In the genomic region with DNA sequence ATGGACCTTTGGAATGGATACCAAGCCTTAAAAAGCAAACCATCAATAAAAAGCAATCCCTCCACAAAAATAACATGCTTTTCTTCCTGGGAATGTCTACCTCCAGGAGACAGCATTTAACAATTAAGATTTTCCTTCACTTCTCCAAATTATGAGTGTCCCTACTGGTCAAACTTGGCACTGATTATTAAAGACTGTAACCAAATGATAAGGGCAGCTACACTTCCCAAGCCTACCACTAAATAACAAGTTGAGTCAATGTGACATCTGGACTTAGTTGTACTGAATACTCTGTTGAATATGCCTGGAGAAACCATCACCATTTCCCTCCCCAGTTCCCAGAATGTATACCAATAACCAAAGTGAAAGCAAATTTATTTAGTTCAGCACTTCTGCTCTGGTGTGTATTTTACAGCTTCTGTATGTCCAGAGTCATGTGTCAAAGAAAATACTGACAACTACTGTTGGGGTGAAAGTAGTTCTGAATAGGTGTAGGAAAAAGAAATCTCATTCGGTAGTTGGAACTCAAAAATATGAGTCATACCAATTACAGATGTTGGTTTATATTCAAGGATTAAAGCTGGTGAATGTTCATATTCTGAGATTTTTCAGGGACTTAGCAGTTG, we compare ENCODE assay signal across 1 cellular context.
TF ChIP-seq lines count a peak whose summit lies in the region.

No MANE protein-coding gene starts in this region.

TF ChIP-seq in GM23338, 12 proteins besides CTCF, POLR2A, EP300 and RAD21:
- TF ChIP-seq, protein P1, sequence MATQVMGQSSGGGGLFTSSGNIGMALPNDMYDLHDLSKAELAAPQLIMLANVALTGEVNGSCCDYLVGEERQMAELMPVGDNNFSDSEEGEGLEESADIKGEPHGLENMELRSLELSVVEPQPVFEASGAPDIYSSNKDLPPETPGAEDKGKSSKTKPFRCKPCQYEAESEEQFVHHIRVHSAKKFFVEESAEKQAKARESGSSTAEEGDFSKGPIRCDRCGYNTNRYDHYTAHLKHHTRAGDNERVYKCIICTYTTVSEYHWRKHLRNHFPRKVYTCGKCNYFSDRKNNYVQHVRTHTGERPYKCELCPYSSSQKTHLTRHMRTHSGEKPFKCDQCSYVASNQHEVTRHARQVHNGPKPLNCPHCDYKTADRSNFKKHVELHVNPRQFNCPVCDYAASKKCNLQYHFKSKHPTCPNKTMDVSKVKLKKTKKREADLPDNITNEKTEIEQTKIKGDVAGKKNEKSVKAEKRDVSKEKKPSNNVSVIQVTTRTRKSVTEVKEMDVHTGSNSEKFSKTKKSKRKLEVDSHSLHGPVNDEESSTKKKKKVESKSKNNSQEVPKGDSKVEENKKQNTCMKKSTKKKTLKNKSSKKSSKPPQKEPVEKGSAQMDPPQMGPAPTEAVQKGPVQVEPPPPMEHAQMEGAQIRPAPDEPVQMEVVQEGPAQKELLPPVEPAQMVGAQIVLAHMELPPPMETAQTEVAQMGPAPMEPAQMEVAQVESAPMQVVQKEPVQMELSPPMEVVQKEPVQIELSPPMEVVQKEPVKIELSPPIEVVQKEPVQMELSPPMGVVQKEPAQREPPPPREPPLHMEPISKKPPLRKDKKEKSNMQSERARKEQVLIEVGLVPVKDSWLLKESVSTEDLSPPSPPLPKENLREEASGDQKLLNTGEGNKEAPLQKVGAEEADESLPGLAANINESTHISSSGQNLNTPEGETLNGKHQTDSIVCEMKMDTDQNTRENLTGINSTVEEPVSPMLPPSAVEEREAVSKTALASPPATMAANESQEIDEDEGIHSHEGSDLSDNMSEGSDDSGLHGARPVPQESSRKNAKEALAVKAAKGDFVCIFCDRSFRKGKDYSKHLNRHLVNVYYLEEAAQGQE (IDR thresholded peaks at IDR 0.05; ENCODE audit: unreplicated experiment): no peak
- no peak for TF ChIP-seq NANOG (IDR thresholded peaks at IDR 0.05; ENCODE audit: borderline replicate concordance)
- TF ChIP-seq, protein P2, sequence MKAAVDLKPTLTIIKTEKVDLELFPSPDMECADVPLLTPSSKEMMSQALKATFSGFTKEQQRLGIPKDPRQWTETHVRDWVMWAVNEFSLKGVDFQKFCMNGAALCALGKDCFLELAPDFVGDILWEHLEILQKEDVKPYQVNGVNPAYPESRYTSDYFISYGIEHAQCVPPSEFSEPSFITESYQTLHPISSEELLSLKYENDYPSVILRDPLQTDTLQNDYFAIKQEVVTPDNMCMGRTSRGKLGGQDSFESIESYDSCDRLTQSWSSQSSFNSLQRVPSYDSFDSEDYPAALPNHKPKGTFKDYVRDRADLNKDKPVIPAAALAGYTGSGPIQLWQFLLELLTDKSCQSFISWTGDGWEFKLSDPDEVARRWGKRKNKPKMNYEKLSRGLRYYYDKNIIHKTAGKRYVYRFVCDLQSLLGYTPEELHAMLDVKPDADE (IDR thresholded peaks at IDR 0.05): no peak
- TF ChIP-seq, protein P3, sequence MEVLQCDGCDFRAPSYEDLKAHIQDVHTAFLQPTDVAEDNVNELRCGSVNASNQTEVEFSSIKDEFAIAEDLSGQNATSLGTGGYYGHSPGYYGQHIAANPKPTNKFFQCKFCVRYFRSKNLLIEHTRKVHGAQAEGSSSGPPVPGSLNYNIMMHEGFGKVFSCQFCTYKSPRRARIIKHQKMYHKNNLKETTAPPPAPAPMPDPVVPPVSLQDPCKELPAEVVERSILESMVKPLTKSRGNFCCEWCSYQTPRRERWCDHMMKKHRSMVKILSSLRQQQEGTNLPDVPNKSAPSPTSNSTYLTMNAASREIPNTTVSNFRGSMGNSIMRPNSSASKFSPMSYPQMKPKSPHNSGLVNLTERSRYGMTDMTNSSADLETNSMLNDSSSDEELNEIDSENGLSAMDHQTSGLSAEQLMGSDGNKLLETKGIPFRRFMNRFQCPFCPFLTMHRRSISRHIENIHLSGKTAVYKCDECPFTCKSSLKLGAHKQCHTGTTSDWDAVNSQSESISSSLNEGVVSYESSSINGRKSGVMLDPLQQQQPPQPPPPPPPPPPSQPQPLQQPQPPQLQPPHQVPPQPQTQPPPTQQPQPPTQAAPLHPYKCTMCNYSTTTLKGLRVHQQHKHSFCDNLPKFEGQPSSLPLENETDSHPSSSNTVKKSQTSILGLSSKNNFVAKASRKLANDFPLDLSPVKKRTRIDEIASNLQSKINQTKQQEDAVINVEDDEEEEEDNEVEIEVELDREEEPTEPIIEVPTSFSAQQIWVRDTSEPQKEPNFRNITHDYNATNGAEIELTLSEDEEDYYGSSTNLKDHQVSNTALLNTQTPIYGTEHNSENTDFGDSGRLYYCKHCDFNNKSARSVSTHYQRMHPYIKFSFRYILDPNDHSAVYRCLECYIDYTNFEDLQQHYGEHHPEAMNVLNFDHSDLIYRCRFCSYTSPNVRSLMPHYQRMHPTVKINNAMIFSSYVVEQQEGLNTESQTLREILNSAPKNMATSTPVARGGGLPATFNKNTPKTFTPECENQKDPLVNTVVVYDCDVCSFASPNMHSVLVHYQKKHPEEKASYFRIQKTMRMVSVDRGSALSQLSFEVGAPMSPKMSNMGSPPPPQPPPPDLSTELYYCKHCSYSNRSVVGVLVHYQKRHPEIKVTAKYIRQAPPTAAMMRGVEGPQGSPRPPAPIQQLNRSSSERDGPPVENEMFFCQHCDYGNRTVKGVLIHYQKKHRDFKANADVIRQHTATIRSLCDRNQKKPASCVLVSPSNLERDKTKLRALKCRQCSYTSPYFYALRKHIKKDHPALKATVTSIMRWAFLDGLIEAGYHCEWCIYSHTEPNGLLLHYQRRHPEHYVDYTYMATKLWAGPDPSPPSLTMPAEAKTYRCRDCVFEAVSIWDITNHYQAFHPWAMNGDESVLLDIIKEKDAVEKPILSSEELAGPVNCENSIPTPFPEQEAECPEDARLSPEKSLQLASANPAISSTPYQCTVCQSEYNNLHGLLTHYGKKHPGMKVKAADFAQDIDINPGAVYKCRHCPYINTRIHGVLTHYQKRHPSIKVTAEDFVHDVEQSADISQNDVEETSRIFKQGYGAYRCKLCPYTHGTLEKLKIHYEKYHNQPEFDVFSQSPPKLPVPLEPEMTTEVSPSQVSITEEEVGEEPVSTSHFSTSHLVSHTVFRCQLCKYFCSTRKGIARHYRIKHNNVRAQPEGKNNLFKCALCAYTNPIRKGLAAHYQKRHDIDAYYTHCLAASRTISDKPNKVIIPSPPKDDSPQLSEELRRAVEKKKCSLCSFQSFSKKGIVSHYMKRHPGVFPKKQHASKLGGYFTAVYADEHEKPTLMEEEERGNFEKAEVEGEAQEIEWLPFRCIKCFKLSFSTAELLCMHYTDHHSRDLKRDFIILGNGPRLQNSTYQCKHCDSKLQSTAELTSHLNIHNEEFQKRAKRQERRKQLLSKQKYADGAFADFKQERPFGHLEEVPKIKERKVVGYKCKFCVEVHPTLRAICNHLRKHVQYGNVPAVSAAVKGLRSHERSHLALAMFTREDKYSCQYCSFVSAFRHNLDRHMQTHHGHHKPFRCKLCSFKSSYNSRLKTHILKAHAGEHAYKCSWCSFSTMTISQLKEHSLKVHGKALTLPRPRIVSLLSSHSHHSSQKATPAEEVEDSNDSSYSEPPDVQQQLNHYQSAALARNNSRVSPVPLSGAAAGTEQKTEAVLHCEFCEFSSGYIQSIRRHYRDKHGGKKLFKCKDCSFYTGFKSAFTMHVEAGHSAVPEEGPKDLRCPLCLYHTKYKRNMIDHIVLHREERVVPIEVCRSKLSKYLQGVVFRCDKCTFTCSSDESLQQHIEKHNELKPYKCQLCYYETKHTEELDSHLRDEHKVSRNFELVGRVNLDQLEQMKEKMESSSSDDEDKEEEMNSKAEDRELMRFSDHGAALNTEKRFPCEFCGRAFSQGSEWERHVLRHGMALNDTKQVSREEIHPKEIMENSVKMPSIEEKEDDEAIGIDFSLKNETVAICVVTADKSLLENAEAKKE (CRISPR knock-in tag; IDR thresholded peaks at IDR 0.05): no peak
- TF ChIP-seq EZH2phosphoT487 (IDR thresholded peaks at IDR 0.05; ENCODE audit: unreplicated experiment): no peak
- no peak for TF ChIP-seq JUNB (IDR thresholded peaks at IDR 0.05; ENCODE audit: unreplicated experiment)
- TF ChIP-seq STAT1 (IDR thresholded peaks at IDR 0.05; ENCODE audit: unreplicated experiment): no peak
- no peak for TF ChIP-seq ZNF331 (CRISPR knock-in tag; IDR thresholded peaks at IDR 0.05; ENCODE audit: low read depth)
- TF ChIP-seq ZNF114 (CRISPR knock-in tag; IDR thresholded peaks at IDR 0.05): no peak
- TF ChIP-seq EZH2 (IDR thresholded peaks at IDR 0.05; ENCODE audit: low read depth, unreplicated experiment): no peak
- no peak for TF ChIP-seq POLR2AphosphoS5 (IDR thresholded peaks at IDR 0.05; ENCODE audit: low read depth)
- no peak for TF ChIP-seq CREB1 (CRISPR knock-in tag; IDR thresholded peaks at IDR 0.05; ENCODE audit: low read depth)
